ENCODE assay signal across 9 cellular contexts in genomic region chr4:182925298-182925738, GRCh38. TPM values are rescaled to one million over a fixed set of nuclear protein-coding genes. Genes with fewer than 3 reads are reported as not detected.
DNase-seq lines count a peak whose midpoint lies in the region; ATAC-seq, FAIRE-seq and TF ChIP-seq lines count a peak whose summit lies in the region.
"Had no signal": no experiment of that assay in that cellular context is flagged by ENCODE, and none has a peak within 500 bp of the region (broad histone marks: within the 10 kb centered on the region; RNA-seq: fewer than 3 reads in every experiment).

No MANE protein-coding gene starts in this region.

- no peak for TF ChIP-seq EP300 in sigmoid colon (IDR thresholded peaks at IDR 0.05)

- peak; percentile 39 for FAIRE-seq in RCC 7860 (lab: Jason Lieb, UNC)

- H3K4me1 ChIP-seq in sigmoid colon = peaks cover 0 to 33% (median 14%) of the 10 kb centered on the region in 4 donors

- no peaks in the 10 kb centered on the region for H3K36me3 ChIP-seq in sigmoid colon

- peak in 3 of 4 experiments; percentile 17 to 25 (median 24) for TF ChIP-seq CTCF in sigmoid colon (IDR thresholded peaks at IDR 0.05)

- peak; percentile 67 for DNase-seq in G401 (ENCODE audit: low spot score)
- peak in 72 of 76 experiments; percentile 13 to 87 (median 70) for DNase-seq in HUDEP-2 (lab: John Stamatoyannopoulos, UW; ENCODE audit: unreplicated experiment in 76 of 76)
- DNase-seq in RCC 7860 (ENCODE audit: low spot score) = peak; percentile 61
- peak; percentile 24 for DNase-seq in activated effector memory CD4-positive, alpha-beta T cell treated with Interleukin-2 at 50 U/mL for 16 hours
- DNase-seq in head of caudate nucleus = peak; percentile 34 to 86 (median 70)
- no peak for DNase-seq in sigmoid colon
- no peak for DNase-seq in posterior vena cava (ENCODE audit: low spot score)

- H3K27me3 ChIP-seq in sigmoid colon = no peaks in the 10 kb centered on the region

- 44 to 52% methylated on average over 9 of the region's 9 CpGs for WGBS in sigmoid colon, 2 donors

- H3K27ac ChIP-seq in sigmoid colon = no peak overlapping the region
- H3K27ac ChIP-seq: epithelial cell of prostate had no signal

- H3K4me3 ChIP-seq in sigmoid colon = no peak overlapping the region

- in situ Hi-C loops in G401 (cut with HindIII; ENCODE audit: low sequenced_read_pairs) = loop anchor here (25.0 kb wide), 1 partner anchor 337 kb away; no protein-coding TSS in a partner anchor

- intact Hi-C loops in head of caudate nucleus (cut with DNase I) (no loop called here), sigmoid colon (cut with DNase I) (loop anchor here (10.0 kb wide), 3 partner anchors 471 to 1781 kb away; no protein-coding TSS in a partner anchor), posterior vena cava (cut with DNase I) (no loop called here)

- TF ChIP-seq POLR2A in sigmoid colon (IDR thresholded peaks at IDR 0.05) = no peak

- ATAC-seq in GM21576 (IDR thresholded peaks at IDR 0.05; ENCODE audit: unreplicated experiment) = peak; percentile 100

- H3K9me3 ChIP-seq in sigmoid colon = no peaks in the 10 kb centered on the region

RNA-seq across cellular contexts. Expression of gene DCTD, which starts 8.1 kb away (rescaled TPM):
- total RNA-seq in G401 (2014; rRNA removed; shearing (Covaris generic)) = 107 and 122 TPM in 2 replicates
- total RNA-seq in sigmoid colon (10 to 100 TPM; 35.2 to 48.2 (median 40.9) TPM), posterior vena cava (10 to 100 TPM; 62.5 to 68.8 TPM)
- 10 to 100 TPM; 33.3 to 54.9 (median 34.2) TPM for polyA plus RNA-seq in sigmoid colon

Comparison
In these comparisons a context has a peak if more than half of its experiments do, and no peak if none do; other contexts are left out.
1. DNase-seq: peak in G401 (single experiment), HUDEP-2 (72 of 76), RCC 7860 (single experiment), activated effector memory CD4-positive, alpha-beta T cell treated with Interleukin-2 at 50 U/mL for 16 hours (single experiment) and head of caudate nucleus (42 of 42); none in sigmoid colon (single experiment) and posterior vena cava (single experiment).